Comparison of ENCODE assay signal across 25 cellular contexts in genomic region chr19:2382530-2383222, GRCh38. TPM values are rescaled to one million over a fixed set of nuclear protein-coding genes. Genes with fewer than 3 reads are reported as not detected.
"Had no signal": no experiment of that assay in that cellular context is flagged by ENCODE, and none has a peak within 500 bp of the region (broad histone marks: within the 10 kb centered on the region; RNA-seq: fewer than 3 reads in every experiment).

No MANE protein-coding gene starts in this region.

- H3K4me3 Mint-ChIP-seq: activated naive CD8-positive, alpha-beta T cell; activated T-helper 1 cell treated with anti-CD3 and anti-CD28 coated beads, Interleukin-12 subunit alpha, Interleukin-12 subunit beta, Interleukin-2, Interleukin-4 antibody, amounts not matched to agents 30 ng/mL and 10 ng/mL and 1 ng/mL, durations not matched to agents 14 hours and 24 hours and 36 hours; effector memory CD8-positive, alpha-beta T cell; natural killer cell treated with Interleukin-12 subunit alpha and Interleukin-12 subunit beta and Interleukin-15 and Interleukin-18, amount 100 ng/mL, for 72 hours had no signal

- H3K27ac Mint-ChIP-seq: activated naive CD8-positive, alpha-beta T cell; activated T-helper 1 cell treated with anti-CD3 and anti-CD28 coated beads, Interleukin-12 subunit alpha, Interleukin-12 subunit beta, Interleukin-2, Interleukin-4 antibody, amounts not matched to agents 30 ng/mL and 10 ng/mL and 1 ng/mL, durations not matched to agents 14 hours and 24 hours and 36 hours; effector memory CD8-positive, alpha-beta T cell; natural killer cell treated with Interleukin-12 subunit alpha and Interleukin-12 subunit beta and Interleukin-15 and Interleukin-18, amount 100 ng/mL, for 72 hours had no signal

- H3K4me2 ChIP-seq: hepatocyte, smooth muscle cell had no signal

- H3K36me3 ChIP-seq: stomach had no signal

- H3K4me3 ChIP-seq: hepatocyte, smooth muscle cell, stomach had no signal

- H3K79me2 ChIP-seq: hepatocyte, parathyroid adenoma had no signal

- H3K27ac ChIP-seq: epithelial cell of prostate, hepatocyte, parathyroid adenoma, stomach, VCaP had no signal

- ATAC-seq: effector memory CD8-positive, alpha-beta T cell; left cardiac atrium; natural killer cell treated with Interleukin-12 subunit alpha and Interleukin-12 subunit beta and Interleukin-15 and Interleukin-18, amount 100 ng/mL, for 72 hours; sciatic nerve had no signal

- H2AFZ ChIP-seq: hepatocyte, parathyroid adenoma had no signal

- H3K27me3 ChIP-seq: hepatocyte had no signal

- H3K9ac ChIP-seq: parathyroid adenoma had no signal

- DNase-seq: activated CD4-positive, alpha-beta T cell treated with anti-CD3 and anti-CD28 coated beads for 1 hour; activated CD4-positive, alpha-beta T cell treated with anti-CD3 and anti-CD28 coated beads, Interleukin-2, amount 50 U/mL, for 48 hours; activated T-cell treated with anti-CD3 and anti-CD28 coated beads for 4 hours; amniotic stem cell; effector memory CD8-positive, alpha-beta T cell; foreskin fibroblast; left cardiac atrium; stimulated activated CD4-positive, alpha-beta T cell treated with anti-CD3 and anti-CD28 coated beads, Interleukin-4, amount 100 ng/mL, for 1 hour; stomach; trophoblast cell had no signal

RNA-seq across cellular contexts. Expression of gene TMPRSS9, which starts 22.6 kb away (rescaled TPM):
- total RNA-seq: activated T-helper 1 cell treated with anti-CD3 and anti-CD28 coated beads, Interleukin-12 subunit alpha, Interleukin-12 subunit beta, Interleukin-2, Interleukin-4 antibody, amounts not matched to agents 30 ng/mL and 10 ng/mL and 1 ng/mL, durations not matched to agents 14 hours and 24 hours and 36 hours; cardiac septum; dermis microvascular lymphatic vessel endothelial cell; glomerular endothelial cell; left cardiac atrium; lower leg skin; mesenteric fat pad; natural killer cell treated with Interleukin-12 subunit alpha and Interleukin-12 subunit beta and Interleukin-15 and Interleukin-18, amount 100 ng/mL, for 72 hours; sciatic nerve; smooth muscle cell; T-helper 1 cell treated with Interleukin-12 subunit alpha and Interleukin-12 subunit beta and Interleukin-4 antibody, amounts not matched to agents 30 ng/mL and 1 ng/mL, for 36 hours had no signal
- polyA plus RNA-seq: hepatocyte, stomach had no signal
